Comparison of ENCODE assay signal across 11 cellular contexts in genomic region chr17:39694593-39694992, GRCh38. TPM values are rescaled to one million over a fixed set of nuclear protein-coding genes. Genes with fewer than 3 reads are reported as not detected.
"Had no signal": no experiment of that assay in that cellular context is flagged by ENCODE, and none has a peak within 500 bp of the region (broad histone marks: within the 10 kb centered on the region; RNA-seq: fewer than 3 reads in every experiment).

No MANE protein-coding gene starts in this region.

- H3K79me2 ChIP-seq: parathyroid adenoma had no signal

- H3K4me1 ChIP-seq: parathyroid adenoma, uterus had no signal

- H3K27ac Mint-ChIP-seq: activated naive CD4-positive, alpha-beta T cell treated with anti-CD3 and anti-CD28 coated beads for 36 hours; activated naive CD8-positive, alpha-beta T cell treated with anti-CD3 and anti-CD28 coated beads, Interleukin-2, amount 50 U/mL, for 24 hours; activated T-helper 2 cell treated with anti-CD3 and anti-CD28 coated beads, Interferon-gamma antibody, Interleukin-2, Interleukin-4, amounts not matched to agents 10 μg/mL and 5 μg/mL and 100 μg/mL, durations not matched to agents 14 hours and 24 hours and 36 hours; stimulated activated effector memory CD8-positive, alpha-beta T cell treated with anti-CD3 and anti-CD28 coated beads, Interleukin-12 subunit alpha, Interleukin-12 subunit beta, amount 100 ng/mL, for 72 hours had no signal

- H3K36me3 Mint-ChIP-seq: stimulated activated effector memory CD8-positive, alpha-beta T cell treated with anti-CD3 and anti-CD28 coated beads, Interleukin-12 subunit alpha, Interleukin-12 subunit beta, amount 100 ng/mL, for 72 hours had no signal

- H3K27me3 ChIP-seq: uterus had no signal

- H3K4me3 ChIP-seq: uterus had no signal

- H3K9ac ChIP-seq: parathyroid adenoma had no signal

- DNase-seq: activated CD4-positive, alpha-beta T cell treated with anti-CD3 and anti-CD28 coated beads, Interleukin-2, amount 50 U/mL, for 48 hours; activated naive CD4-positive, alpha-beta T cell treated with anti-CD3 and anti-CD28 coated beads for 36 hours; activated naive CD8-positive, alpha-beta T cell treated with anti-CD3 and anti-CD28 coated beads, Interleukin-2, amount 50 U/mL, for 24 hours; midbrain; T-helper 1 cell; T1000; uterus had no signal

- H3K9me3 Mint-ChIP-seq: activated naive CD4-positive, alpha-beta T cell treated with anti-CD3 and anti-CD28 coated beads for 36 hours; activated naive CD8-positive, alpha-beta T cell treated with anti-CD3 and anti-CD28 coated beads, Interleukin-2, amount 50 U/mL, for 24 hours; activated T-helper 2 cell treated with anti-CD3 and anti-CD28 coated beads, Interferon-gamma antibody, Interleukin-2, Interleukin-4, amounts not matched to agents 10 μg/mL and 5 μg/mL and 100 μg/mL, durations not matched to agents 14 hours and 24 hours and 36 hours; stimulated activated effector memory CD8-positive, alpha-beta T cell treated with anti-CD3 and anti-CD28 coated beads, Interleukin-12 subunit alpha, Interleukin-12 subunit beta, amount 100 ng/mL, for 72 hours had no signal

- H3K9me3 ChIP-seq: uterus had no signal

- H3K27ac ChIP-seq: parathyroid adenoma, uterus had no signal

- H3K36me3 ChIP-seq: uterus had no signal

- ATAC-seq: activated naive CD8-positive, alpha-beta T cell treated with anti-CD3 and anti-CD28 coated beads, Interleukin-2, amount 50 U/mL, for 24 hours had no signal

- H3K4me3 Mint-ChIP-seq: activated naive CD4-positive, alpha-beta T cell treated with anti-CD3 and anti-CD28 coated beads for 36 hours; activated naive CD8-positive, alpha-beta T cell treated with anti-CD3 and anti-CD28 coated beads, Interleukin-2, amount 50 U/mL, for 24 hours; stimulated activated effector memory CD8-positive, alpha-beta T cell treated with anti-CD3 and anti-CD28 coated beads, Interleukin-12 subunit alpha, Interleukin-12 subunit beta, amount 100 ng/mL, for 72 hours had no signal

- H2AFZ ChIP-seq: parathyroid adenoma had no signal

RNA-seq across cellular contexts. Expression of gene PNMT, which starts 26.3 kb away (rescaled TPM):
- total RNA-seq: activated naive CD4-positive, alpha-beta T cell treated with anti-CD3 and anti-CD28 coated beads for 36 hours; activated T-helper 2 cell treated with anti-CD3 and anti-CD28 coated beads, Interferon-gamma antibody, Interleukin-2, Interleukin-4, amounts not matched to agents 10 μg/mL and 5 μg/mL and 100 μg/mL, durations not matched to agents 14 hours and 24 hours and 36 hours; kidney epithelial cell had no signal
